ENCODE assay signal across 1 cellular context in the genomic region with DNA sequence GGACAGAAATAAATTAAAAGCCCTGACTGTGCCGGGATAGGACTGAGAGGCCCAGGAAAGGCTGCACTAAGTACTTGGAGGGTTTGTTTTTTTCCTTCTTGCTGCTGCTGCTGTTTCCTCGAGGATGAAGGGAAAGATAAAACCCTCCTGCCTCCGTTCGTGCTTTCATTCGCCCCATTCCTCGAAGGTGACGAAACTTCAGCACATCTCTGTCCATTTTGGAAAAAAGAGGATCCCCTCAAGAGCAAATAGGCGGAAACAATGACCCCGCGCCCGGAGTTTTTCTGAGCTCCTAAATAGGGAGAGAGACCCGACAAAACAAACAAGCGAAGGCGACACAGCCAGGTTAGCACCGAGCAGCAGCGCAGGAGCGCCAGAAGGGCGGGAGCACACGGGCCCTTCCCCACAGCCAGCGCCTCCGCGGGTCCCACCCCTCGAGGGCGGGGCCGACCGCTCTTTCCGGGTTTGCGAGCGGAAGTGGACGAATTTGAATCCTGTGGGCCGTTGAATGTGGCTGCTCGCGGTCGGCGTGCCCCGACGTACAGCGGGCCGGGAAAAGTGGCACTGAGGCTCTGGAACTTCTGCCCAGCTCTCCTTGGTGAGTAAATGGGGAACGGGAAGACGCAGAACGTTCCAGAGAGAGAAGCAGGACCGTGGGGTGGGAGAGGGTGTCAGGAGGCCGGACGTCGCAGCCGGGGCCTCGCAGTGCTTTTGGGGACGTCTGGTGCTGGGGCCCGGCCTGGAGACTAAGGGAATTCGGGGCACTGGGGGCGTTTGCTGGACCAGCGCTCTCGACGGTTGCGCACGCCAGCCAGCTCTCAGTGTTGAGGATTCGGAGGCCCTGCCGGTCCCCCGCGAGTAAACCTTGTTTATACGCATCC.
A peak's percentile ranks its signal among the peaks of the same experiment; 100 is the strongest.
TF ChIP-seq lines count a peak whose summit lies in the region.

A gene with protein sequence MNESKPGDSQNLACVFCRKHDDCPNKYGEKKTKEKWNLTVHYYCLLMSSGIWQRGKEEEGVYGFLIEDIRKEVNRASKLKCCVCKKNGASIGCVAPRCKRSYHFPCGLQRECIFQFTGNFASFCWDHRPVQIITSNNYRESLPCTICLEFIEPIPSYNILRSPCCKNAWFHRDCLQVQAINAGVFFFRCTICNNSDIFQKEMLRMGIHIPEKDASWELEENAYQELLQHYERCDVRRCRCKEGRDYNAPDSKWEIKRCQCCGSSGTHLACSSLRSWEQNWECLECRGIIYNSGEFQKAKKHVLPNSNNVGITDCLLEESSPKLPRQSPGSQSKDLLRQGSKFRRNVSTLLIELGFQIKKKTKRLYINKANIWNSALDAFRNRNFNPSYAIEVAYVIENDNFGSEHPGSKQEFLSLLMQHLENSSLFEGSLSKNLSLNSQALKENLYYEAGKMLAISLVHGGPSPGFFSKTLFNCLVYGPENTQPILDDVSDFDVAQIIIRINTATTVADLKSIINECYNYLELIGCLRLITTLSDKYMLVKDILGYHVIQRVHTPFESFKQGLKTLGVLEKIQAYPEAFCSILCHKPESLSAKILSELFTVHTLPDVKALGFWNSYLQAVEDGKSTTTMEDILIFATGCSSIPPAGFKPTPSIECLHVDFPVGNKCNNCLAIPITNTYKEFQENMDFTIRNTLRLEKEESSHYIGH (plus strand): TSS at position 484 of the 881 bp plus-strand sequence. CDS start 21,922 bp downstream, outside the sequence.

TF ChIP-seq in HepG2, 621 proteins besides CTCF, POLR2A, EP300 and RAD21 (continued from another document and continues in another):
- TF ChIP-seq, protein P1, sequence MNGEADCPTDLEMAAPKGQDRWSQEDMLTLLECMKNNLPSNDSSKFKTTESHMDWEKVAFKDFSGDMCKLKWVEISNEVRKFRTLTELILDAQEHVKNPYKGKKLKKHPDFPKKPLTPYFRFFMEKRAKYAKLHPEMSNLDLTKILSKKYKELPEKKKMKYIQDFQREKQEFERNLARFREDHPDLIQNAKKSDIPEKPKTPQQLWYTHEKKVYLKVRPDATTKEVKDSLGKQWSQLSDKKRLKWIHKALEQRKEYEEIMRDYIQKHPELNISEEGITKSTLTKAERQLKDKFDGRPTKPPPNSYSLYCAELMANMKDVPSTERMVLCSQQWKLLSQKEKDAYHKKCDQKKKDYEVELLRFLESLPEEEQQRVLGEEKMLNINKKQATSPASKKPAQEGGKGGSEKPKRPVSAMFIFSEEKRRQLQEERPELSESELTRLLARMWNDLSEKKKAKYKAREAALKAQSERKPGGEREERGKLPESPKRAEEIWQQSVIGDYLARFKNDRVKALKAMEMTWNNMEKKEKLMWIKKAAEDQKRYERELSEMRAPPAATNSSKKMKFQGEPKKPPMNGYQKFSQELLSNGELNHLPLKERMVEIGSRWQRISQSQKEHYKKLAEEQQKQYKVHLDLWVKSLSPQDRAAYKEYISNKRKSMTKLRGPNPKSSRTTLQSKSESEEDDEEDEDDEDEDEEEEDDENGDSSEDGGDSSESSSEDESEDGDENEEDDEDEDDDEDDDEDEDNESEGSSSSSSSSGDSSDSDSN (CRISPR knock-in tag; IDR thresholded peaks at IDR 0.05), result peak; percentile 92; the same call in 1 of the 2 replicates
- TF ChIP-seq, protein P2, sequence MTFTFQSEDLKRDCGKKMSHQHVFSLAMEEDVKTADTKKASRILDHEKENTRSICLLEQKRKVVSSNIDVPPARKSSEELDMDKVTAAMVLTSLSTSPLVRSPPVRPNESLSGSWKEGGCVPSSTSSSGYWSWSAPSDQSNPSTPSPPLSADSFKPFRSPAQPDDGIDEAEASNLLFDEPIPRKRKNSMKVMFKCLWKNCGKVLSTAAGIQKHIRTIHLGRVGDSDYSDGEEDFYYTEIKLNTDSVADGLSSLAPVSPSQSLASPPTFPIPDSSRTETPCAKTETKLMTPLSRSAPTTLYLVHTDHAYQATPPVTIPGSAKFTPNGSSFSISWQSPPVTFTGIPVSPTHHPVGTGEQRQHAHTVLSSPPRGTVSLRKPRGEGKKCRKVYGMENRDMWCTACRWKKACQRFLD (CRISPR knock-in tag; IDR thresholded peaks at IDR 0.05; ENCODE audit: borderline replicate concordance), result peak; percentile 96
- TF ChIP-seq ELF4 (CRISPR knock-in tag; IDR thresholded peaks at IDR 0.05; ENCODE audit: borderline replicate concordance), result peak; percentile 88
- no peak for TF ChIP-seq PLRG1 (conservative IDR thresholded peaks at IDR 0.05)
- TF ChIP-seq, protein P3, sequence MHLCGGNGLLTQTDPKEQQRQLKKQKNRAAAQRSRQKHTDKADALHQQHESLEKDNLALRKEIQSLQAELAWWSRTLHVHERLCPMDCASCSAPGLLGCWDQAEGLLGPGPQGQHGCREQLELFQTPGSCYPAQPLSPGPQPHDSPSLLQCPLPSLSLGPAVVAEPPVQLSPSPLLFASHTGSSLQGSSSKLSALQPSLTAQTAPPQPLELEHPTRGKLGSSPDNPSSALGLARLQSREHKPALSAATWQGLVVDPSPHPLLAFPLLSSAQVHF (CRISPR knock-in tag; IDR thresholded peaks at IDR 0.05), result peak; percentile 98
- 0 out of 2 replicates have a peak, but pooled peaks have one; percentile 30 for TF ChIP-seq ZNF326 (CRISPR knock-in tag; IDR thresholded peaks at IDR 0.05; ENCODE audit: borderline replicate concordance)
- TF ChIP-seq HCFC1 (IDR thresholded peaks at IDR 0.05; ENCODE audit: low read depth, low read length), result 0 out of 2 replicates have a peak, but pooled peaks have one; percentile 28
- peak; percentile 84; the same call in 1 of the 2 replicates for TF ChIP-seq NFATC3 (CRISPR knock-in tag; IDR thresholded peaks at IDR 0.05)
- TF ChIP-seq ZBTB44 (CRISPR knock-in tag; IDR thresholded peaks at IDR 0.05), result peak; percentile 91
- peak; percentile 98 for TF ChIP-seq SMAD1 (CRISPR knock-in tag; IDR thresholded peaks at IDR 0.05; ENCODE audit: borderline replicate concordance, low read depth)
- TF ChIP-seq ZNF879 (CRISPR knock-in tag; IDR thresholded peaks at IDR 0.05), result peak; percentile 98
- no peak for TF ChIP-seq SOX6 (IDR thresholded peaks at IDR 0.05)
- peak; percentile 86 for TF ChIP-seq SOX6 (CRISPR knock-in tag; IDR thresholded peaks at IDR 0.05)
- TF ChIP-seq TOE1 (CRISPR knock-in tag; IDR thresholded peaks at IDR 0.05), result peak; percentile 96
- TF ChIP-seq SMAD9 (CRISPR knock-in tag; IDR thresholded peaks at IDR 0.05), result peak; percentile 17; the same call in 1 of the 2 replicates
- peak; percentile 98 for TF ChIP-seq BRD4 (CRISPR knock-in tag; IDR thresholded peaks at IDR 0.05)
- peak; percentile 99 for TF ChIP-seq ZNF883 (CRISPR knock-in tag; IDR thresholded peaks at IDR 0.05; ENCODE audit: not compliant biosample characterization)
- peak; percentile 95; the same call in 1 of the 2 replicates for TF ChIP-seq ZNF891 (CRISPR knock-in tag; IDR thresholded peaks at IDR 0.05)
- TF ChIP-seq GATAD2A (CRISPR knock-in tag; IDR thresholded peaks at IDR 0.05), result peak; percentile 71
- TF ChIP-seq, protein P4, sequence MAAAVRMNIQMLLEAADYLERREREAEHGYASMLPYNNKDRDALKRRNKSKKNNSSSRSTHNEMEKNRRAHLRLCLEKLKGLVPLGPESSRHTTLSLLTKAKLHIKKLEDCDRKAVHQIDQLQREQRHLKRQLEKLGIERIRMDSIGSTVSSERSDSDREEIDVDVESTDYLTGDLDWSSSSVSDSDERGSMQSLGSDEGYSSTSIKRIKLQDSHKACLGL (CRISPR knock-in tag; IDR thresholded peaks at IDR 0.05), result peak; percentile 99
- peak; percentile 100 for TF ChIP-seq ZFP82 (CRISPR knock-in tag; IDR thresholded peaks at IDR 0.05; ENCODE audit: borderline replicate concordance)
- TF ChIP-seq, protein P5, sequence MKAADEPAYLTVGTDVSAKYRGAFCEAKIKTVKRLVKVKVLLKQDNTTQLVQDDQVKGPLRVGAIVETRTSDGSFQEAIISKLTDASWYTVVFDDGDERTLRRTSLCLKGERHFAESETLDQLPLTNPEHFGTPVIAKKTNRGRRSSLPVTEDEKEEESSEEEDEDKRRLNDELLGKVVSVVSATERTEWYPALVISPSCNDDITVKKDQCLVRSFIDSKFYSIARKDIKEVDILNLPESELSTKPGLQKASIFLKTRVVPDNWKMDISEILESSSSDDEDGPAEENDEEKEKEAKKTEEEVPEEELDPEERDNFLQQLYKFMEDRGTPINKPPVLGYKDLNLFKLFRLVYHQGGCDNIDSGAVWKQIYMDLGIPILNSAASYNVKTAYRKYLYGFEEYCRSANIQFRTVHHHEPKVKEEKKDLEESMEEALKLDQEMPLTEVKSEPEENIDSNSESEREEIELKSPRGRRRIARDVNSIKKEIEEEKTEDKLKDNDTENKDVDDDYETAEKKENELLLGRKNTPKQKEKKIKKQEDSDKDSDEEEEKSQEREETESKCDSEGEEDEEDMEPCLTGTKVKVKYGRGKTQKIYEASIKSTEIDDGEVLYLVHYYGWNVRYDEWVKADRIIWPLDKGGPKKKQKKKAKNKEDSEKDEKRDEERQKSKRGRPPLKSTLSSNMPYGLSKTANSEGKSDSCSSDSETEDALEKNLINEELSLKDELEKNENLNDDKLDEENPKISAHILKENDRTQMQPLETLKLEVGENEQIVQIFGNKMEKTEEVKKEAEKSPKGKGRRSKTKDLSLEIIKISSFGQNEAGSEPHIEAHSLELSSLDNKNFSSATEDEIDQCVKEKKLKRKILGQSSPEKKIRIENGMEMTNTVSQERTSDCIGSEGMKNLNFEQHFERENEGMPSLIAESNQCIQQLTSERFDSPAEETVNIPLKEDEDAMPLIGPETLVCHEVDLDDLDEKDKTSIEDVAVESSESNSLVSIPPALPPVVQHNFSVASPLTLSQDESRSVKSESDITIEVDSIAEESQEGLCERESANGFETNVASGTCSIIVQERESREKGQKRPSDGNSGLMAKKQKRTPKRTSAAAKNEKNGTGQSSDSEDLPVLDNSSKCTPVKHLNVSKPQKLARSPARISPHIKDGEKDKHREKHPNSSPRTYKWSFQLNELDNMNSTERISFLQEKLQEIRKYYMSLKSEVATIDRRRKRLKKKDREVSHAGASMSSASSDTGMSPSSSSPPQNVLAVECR (CRISPR knock-in tag; IDR thresholded peaks at IDR 0.05; ENCODE audit: borderline replicate concordance), result peak; percentile 100
- TF ChIP-seq HMGA1 (CRISPR knock-in tag; conservative IDR thresholded peaks at IDR 0.05), result no peak
- TF ChIP-seq, protein P6, sequence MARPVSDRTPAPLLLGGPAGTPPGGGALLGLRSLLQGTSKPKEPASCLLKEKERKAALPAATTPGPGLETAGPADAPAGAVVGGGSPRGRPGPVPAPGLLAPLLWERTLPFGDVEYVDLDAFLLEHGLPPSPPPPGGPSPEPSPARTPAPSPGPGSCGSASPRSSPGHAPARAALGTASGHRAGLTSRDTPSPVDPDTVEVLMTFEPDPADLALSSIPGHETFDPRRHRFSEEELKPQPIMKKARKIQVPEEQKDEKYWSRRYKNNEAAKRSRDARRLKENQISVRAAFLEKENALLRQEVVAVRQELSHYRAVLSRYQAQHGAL (CRISPR knock-in tag; IDR thresholded peaks at IDR 0.05; ENCODE audit: not compliant biosample characterization), result peak; percentile 88
- TF ChIP-seq, protein P7, sequence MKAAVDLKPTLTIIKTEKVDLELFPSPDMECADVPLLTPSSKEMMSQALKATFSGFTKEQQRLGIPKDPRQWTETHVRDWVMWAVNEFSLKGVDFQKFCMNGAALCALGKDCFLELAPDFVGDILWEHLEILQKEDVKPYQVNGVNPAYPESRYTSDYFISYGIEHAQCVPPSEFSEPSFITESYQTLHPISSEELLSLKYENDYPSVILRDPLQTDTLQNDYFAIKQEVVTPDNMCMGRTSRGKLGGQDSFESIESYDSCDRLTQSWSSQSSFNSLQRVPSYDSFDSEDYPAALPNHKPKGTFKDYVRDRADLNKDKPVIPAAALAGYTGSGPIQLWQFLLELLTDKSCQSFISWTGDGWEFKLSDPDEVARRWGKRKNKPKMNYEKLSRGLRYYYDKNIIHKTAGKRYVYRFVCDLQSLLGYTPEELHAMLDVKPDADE (CRISPR knock-in tag; IDR thresholded peaks at IDR 0.05), result peak; percentile 81; the same call in 1 of the 2 replicates
- TF ChIP-seq GLI4 (CRISPR knock-in tag; IDR thresholded peaks at IDR 0.05; ENCODE audit: borderline replicate concordance), result peak; percentile 97; the same call in 1 of the 2 replicates
- no peak; the same call in 1 of the 2 replicates for TF ChIP-seq FOSL1 (CRISPR knock-in tag; IDR thresholded peaks at IDR 0.05; ENCODE audit: borderline replicate concordance)
- peak; percentile 91 for TF ChIP-seq CBFB (CRISPR knock-in tag; IDR thresholded peaks at IDR 0.05)
- peak; percentile 62; the same call in 1 of the 2 replicates for TF ChIP-seq TGIF2 (CRISPR knock-in tag; IDR thresholded peaks at IDR 0.05)
- TF ChIP-seq PCBP1 (IDR thresholded peaks at IDR 0.05; ENCODE audit: borderline replicate concordance, low read depth, low read length), result peak; percentile 95
- TF ChIP-seq, protein P8, sequence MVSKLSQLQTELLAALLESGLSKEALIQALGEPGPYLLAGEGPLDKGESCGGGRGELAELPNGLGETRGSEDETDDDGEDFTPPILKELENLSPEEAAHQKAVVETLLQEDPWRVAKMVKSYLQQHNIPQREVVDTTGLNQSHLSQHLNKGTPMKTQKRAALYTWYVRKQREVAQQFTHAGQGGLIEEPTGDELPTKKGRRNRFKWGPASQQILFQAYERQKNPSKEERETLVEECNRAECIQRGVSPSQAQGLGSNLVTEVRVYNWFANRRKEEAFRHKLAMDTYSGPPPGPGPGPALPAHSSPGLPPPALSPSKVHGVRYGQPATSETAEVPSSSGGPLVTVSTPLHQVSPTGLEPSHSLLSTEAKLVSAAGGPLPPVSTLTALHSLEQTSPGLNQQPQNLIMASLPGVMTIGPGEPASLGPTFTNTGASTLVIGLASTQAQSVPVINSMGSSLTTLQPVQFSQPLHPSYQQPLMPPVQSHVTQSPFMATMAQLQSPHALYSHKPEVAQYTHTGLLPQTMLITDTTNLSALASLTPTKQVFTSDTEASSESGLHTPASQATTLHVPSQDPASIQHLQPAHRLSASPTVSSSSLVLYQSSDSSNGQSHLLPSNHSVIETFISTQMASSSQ (IDR thresholded peaks at IDR 0.05; ENCODE audit: low read depth), result no peak
- TF ChIP-seq, protein P8 (CRISPR knock-in tag; IDR thresholded peaks at IDR 0.05; ENCODE audit: borderline replicate concordance), result peak; percentile 48; the same call in 1 of the 2 replicates
- peak; percentile 73 for TF ChIP-seq ZFP1 (CRISPR knock-in tag; IDR thresholded peaks at IDR 0.05)
